36 cellular contexts compared by ENCODE assay signal in genomic region chr11:5937868-5938602, GRCh38. TPM values are rescaled to one million over a fixed set of nuclear protein-coding genes. Genes with fewer than 3 reads are reported as not detected.
DNase-seq lines count a peak whose midpoint lies in the region; ATAC-seq and TF ChIP-seq lines count a peak whose summit lies in the region.
"Had no signal": no experiment of that assay in that cellular context is flagged by ENCODE, and none has a peak within 500 bp of the region (broad histone marks: within the 10 kb centered on the region; RNA-seq: fewer than 3 reads in every experiment).

No MANE protein-coding gene starts in this region.

- no peaks in the 10 kb centered on the region for H3K36me3 Mint-ChIP-seq in chondrocyte (ENCODE audit: low read depth)
- no peaks in the 10 kb centered on the region for H3K36me3 Mint-ChIP-seq in activated T-helper 2 cell treated with anti-CD3 and anti-CD28 coated beads, Interferon-gamma antibody, Interleukin-2, Interleukin-4, amounts not matched to agents 10 μg/mL and 5 μg/mL and 100 μg/mL, durations not matched to agents 14 hours and 24 hours and 36 hours (ENCODE audit: low read depth)
- H3K36me3 Mint-ChIP-seq: activated naive CD4-positive, alpha-beta T cell treated with anti-CD3 and anti-CD28 coated beads, Interleukin-2, amount 10 ng/mL, durations not matched to agents 7 days and 5 days; natural killer cell treated with Interleukin-12 subunit alpha and Interleukin-12 subunit beta and Interleukin-15 and Interleukin-18, amount 100 ng/mL, for 72 hours; stimulated activated naive B cell treated with anti-CD40 and anti-IgM and Interleukin-4, amounts not matched to agents 10 μg/mL and 1 μg/mL and 100 μg/mL, for 72 hours had no signal

- H3K27ac ChIP-seq in coronary artery (no peak overlapping the region), foreskin keratinocyte (no peak overlapping the region), upper lobe of right lung (no peak overlapping the region)
- H3K27ac ChIP-seq: BLaER1 treated with 17β-estradiol and CSF1 and Interleukin-3, amounts not matched to agents 10 nM and 100 nM; breast epithelium; Peyer's patch had no signal

- H3K4me3 ChIP-seq in coronary artery, result no peak overlapping the region
- no peak overlapping the region for H3K4me3 ChIP-seq in upper lobe of right lung
- H3K4me3 ChIP-seq: BLaER1 treated with 17β-estradiol and CSF1 and Interleukin-3, amounts not matched to agents 10 nM and 100 nM; breast epithelium; Peyer's patch had no signal

- intact Hi-C loops in activated T-helper 2 cell treated with anti-CD3 and anti-CD28 coated beads, Interferon-gamma antibody, Interleukin-2, Interleukin-4, amounts not matched to agents 10 μg/mL and 5 μg/mL and 100 μg/mL, durations not matched to agents 14 hours and 24 hours and 36 hours (cut with micrococcal nuclease), result no loop called here
- intact Hi-C loops in upper lobe of right lung (cut with DNase I), result no loop called here

- H3K4me1 Mint-ChIP-seq in chondrocyte (ENCODE audit: low read depth), result no peaks in the 10 kb centered on the region
- H3K4me1 Mint-ChIP-seq in activated T-helper 2 cell treated with anti-CD3 and anti-CD28 coated beads, Interferon-gamma antibody, Interleukin-2, Interleukin-4, amounts not matched to agents 10 μg/mL and 5 μg/mL and 100 μg/mL, durations not matched to agents 14 hours and 24 hours and 36 hours (ENCODE audit: low read depth), result no peaks in the 10 kb centered on the region
- H3K4me1 Mint-ChIP-seq: activated naive CD4-positive, alpha-beta T cell treated with anti-CD3 and anti-CD28 coated beads, Interleukin-2, amount 10 ng/mL, durations not matched to agents 7 days and 5 days; stimulated activated naive B cell treated with anti-CD40 and anti-IgM and Interleukin-4, amounts not matched to agents 10 μg/mL and 1 μg/mL and 100 μg/mL, for 72 hours had no signal

- ATAC-seq in foreskin keratinocyte (no peak), upper lobe of right lung (no peak)
- ATAC-seq: activated CD4-positive, CD25-positive, alpha-beta regulatory T cell treated with anti-CD3 and anti-CD28 coated beads, Interleukin-2, amount 50 U/mL, for 24 hours; left cardiac atrium; natural killer cell treated with Interleukin-12 subunit alpha and Interleukin-12 subunit beta and Interleukin-15 and Interleukin-18, amount 100 ng/mL, for 72 hours; stimulated activated naive B cell treated with anti-CD40 and anti-IgM and Interleukin-4, amounts not matched to agents 10 μg/mL and 1 μg/mL and 100 μg/mL, for 72 hours had no signal

- no peak overlapping the region for H3K4me3 Mint-ChIP-seq in chondrocyte (ENCODE audit: unreplicated experiment)
- H3K4me3 Mint-ChIP-seq in activated T-helper 2 cell treated with anti-CD3 and anti-CD28 coated beads, Interferon-gamma antibody, Interleukin-2, Interleukin-4, amounts not matched to agents 10 μg/mL and 5 μg/mL and 100 μg/mL, durations not matched to agents 14 hours and 24 hours and 36 hours (ENCODE audit: low read depth), result no peak overlapping the region
- H3K4me3 Mint-ChIP-seq: activated naive CD4-positive, alpha-beta T cell treated with anti-CD3 and anti-CD28 coated beads, Interleukin-2, amount 10 ng/mL, durations not matched to agents 7 days and 5 days; natural killer cell treated with Interleukin-12 subunit alpha and Interleukin-12 subunit beta and Interleukin-15 and Interleukin-18, amount 100 ng/mL, for 72 hours; stimulated activated naive B cell treated with anti-CD40 and anti-IgM and Interleukin-4, amounts not matched to agents 10 μg/mL and 1 μg/mL and 100 μg/mL, for 72 hours had no signal

- no peaks in the 10 kb centered on the region for H3K4me1 ChIP-seq in foreskin keratinocyte
- no peaks in the 10 kb centered on the region for H3K4me1 ChIP-seq in upper lobe of right lung
- H3K4me1 ChIP-seq: BLaER1 treated with 17β-estradiol and CSF1 and Interleukin-3, amounts not matched to agents 10 nM and 100 nM; breast epithelium; Peyer's patch had no signal

- H3K27me3 Mint-ChIP-seq in chondrocyte (ENCODE audit: low read depth), result peaks cover 2% of the 10 kb centered on the region
- peaks cover 1% of the 10 kb centered on the region for H3K27me3 Mint-ChIP-seq in activated T-helper 2 cell treated with anti-CD3 and anti-CD28 coated beads, Interferon-gamma antibody, Interleukin-2, Interleukin-4, amounts not matched to agents 10 μg/mL and 5 μg/mL and 100 μg/mL, durations not matched to agents 14 hours and 24 hours and 36 hours (ENCODE audit: low read depth)

- no peak overlapping the region for H3K27ac Mint-ChIP-seq in chondrocyte (ENCODE audit: unreplicated experiment)
- no peak overlapping the region for H3K27ac Mint-ChIP-seq in activated T-helper 2 cell treated with anti-CD3 and anti-CD28 coated beads, Interferon-gamma antibody, Interleukin-2, Interleukin-4, amounts not matched to agents 10 μg/mL and 5 μg/mL and 100 μg/mL, durations not matched to agents 14 hours and 24 hours and 36 hours
- H3K27ac Mint-ChIP-seq: activated naive CD4-positive, alpha-beta T cell treated with anti-CD3 and anti-CD28 coated beads, Interleukin-2, amount 10 ng/mL, durations not matched to agents 7 days and 5 days; natural killer cell treated with Interleukin-12 subunit alpha and Interleukin-12 subunit beta and Interleukin-15 and Interleukin-18, amount 100 ng/mL, for 72 hours; stimulated activated naive B cell treated with anti-CD40 and anti-IgM and Interleukin-4, amounts not matched to agents 10 μg/mL and 1 μg/mL and 100 μg/mL, for 72 hours had no signal

- DNase-seq in DMS53 (lab: John Stamatoyannopoulos, UW) (peak; percentile 97), ELF-1 (ENCODE audit: low read depth, low spot score) (peak; percentile 67), NCI-H1930 (lab: John Stamatoyannopoulos, UW) (peak; percentile 26 to 47), chondrocyte (ENCODE audit: low spot score) (peak; percentile 65), coronary artery (ENCODE audit: low spot score) (no peak), foreskin keratinocyte (no peak), upper lobe of right lung (no peak)
- DNase-seq in activated T-helper 2 cell treated with anti-CD3 and anti-CD28 coated beads, Interferon-gamma antibody, Interleukin-2, Interleukin-4, amounts not matched to agents 10 μg/mL and 5 μg/mL and 100 μg/mL, durations not matched to agents 14 hours and 24 hours and 36 hours (ENCODE audit: low spot score), result no peak
- DNase-seq: activated CD4-positive, alpha-beta T cell treated with anti-CD3 and anti-CD28 coated beads, Interleukin-2, amount 50 U/mL, for 48 hours; activated naive CD4-positive, alpha-beta T cell treated with anti-CD3 and anti-CD28 coated beads, Interleukin-2, amount 10 ng/mL, durations not matched to agents 7 days and 5 days; amniotic stem cell; COR-L47; DMS79; effector CD4-positive, alpha-beta T cell; GF-D8; GOT3; left cardiac atrium; NCI-H1694; NCI-H2171 treated with DMSO at 0.1 percent for 48 hours; NCI-H526 treated with DMSO at 0.1 percent for 48 hours; Peyer's patch; retina; SIG-M5; small intestine; stimulated activated naive B cell treated with anti-CD40 and anti-IgM and Interleukin-4, amounts not matched to agents 10 μg/mL and 1 μg/mL and 100 μg/mL, for 72 hours; substantia nigra had no signal

- no peaks in the 10 kb centered on the region for H3K36me3 ChIP-seq in upper lobe of right lung
- H3K36me3 ChIP-seq: BLaER1 treated with 17β-estradiol and CSF1 and Interleukin-3, amounts not matched to agents 10 nM and 100 nM; breast epithelium; Peyer's patch had no signal

- peaks cover 38% of the 10 kb centered on the region for H3K9me3 Mint-ChIP-seq in chondrocyte (ENCODE audit: low read depth)
- peaks cover 6% of the 10 kb centered on the region for H3K9me3 Mint-ChIP-seq in activated T-helper 2 cell treated with anti-CD3 and anti-CD28 coated beads, Interferon-gamma antibody, Interleukin-2, Interleukin-4, amounts not matched to agents 10 μg/mL and 5 μg/mL and 100 μg/mL, durations not matched to agents 14 hours and 24 hours and 36 hours
- H3K9me3 Mint-ChIP-seq: natural killer cell treated with Interleukin-12 subunit alpha and Interleukin-12 subunit beta and Interleukin-15 and Interleukin-18, amount 100 ng/mL, for 72 hours had no signal

- H3K9me3 ChIP-seq in upper lobe of right lung, result no peaks in the 10 kb centered on the region
- H3K9me3 ChIP-seq: Peyer's patch had no signal

- H3K27me3 ChIP-seq in foreskin keratinocyte (no peaks in the 10 kb centered on the region), upper lobe of right lung (no peaks in the 10 kb centered on the region)
- H3K27me3 ChIP-seq: BLaER1 treated with 17β-estradiol and CSF1 and Interleukin-3, amounts not matched to agents 10 nM and 100 nM; breast epithelium; Peyer's patch had no signal

- TF ChIP-seq CTCF in chondrocyte (IDR thresholded peaks at IDR 0.05) (no peak), coronary artery (IDR thresholded peaks at IDR 0.05) (no peak), foreskin keratinocyte (conservative IDR thresholded peaks at IDR 0.05) (no peak), upper lobe of right lung (IDR thresholded peaks at IDR 0.05) (no peak)

RNA-seq across cellular contexts. Expression of gene OR56A3, which starts 4.0 kb away (rescaled TPM):
- total RNA-seq in chondrocyte, result not detected in 3 replicates
- not detected in 2 replicates for total RNA-seq in activated T-helper 2 cell treated with anti-CD3 and anti-CD28 coated beads, Interferon-gamma antibody, Interleukin-2, Interleukin-4, amounts not matched to agents 10 μg/mL and 5 μg/mL and 100 μg/mL, durations not matched to agents 14 hours and 24 hours and 36 hours
- total RNA-seq in foreskin keratinocyte, result not detected in 2 replicates
- polyA plus RNA-seq in foreskin keratinocyte, result not detected in 2 replicates
- total RNA-seq in upper lobe of right lung, result not detected
- total RNA-seq: breast epithelium; HT1080; left cardiac atrium; lung microvascular endothelial cell; mucosa of gallbladder; natural killer cell treated with Interleukin-12 subunit alpha and Interleukin-12 subunit beta and Interleukin-15 and Interleukin-18, amount 100 ng/mL, for 72 hours; omental fat pad; Peyer's patch; T-helper 2 cell treated with Interferon-gamma antibody and Interleukin-4, amounts not matched to agents 100 ng/mL and 5 ng/mL, for 36 hours; ureter had no signal
- polyA plus RNA-seq: small intestine had no signal

RNA-seq across cellular contexts. Expression of gene OR56A5, which starts 30.3 kb away (rescaled TPM):
- total RNA-seq in chondrocyte (not detected in 3 replicates), foreskin keratinocyte (not detected in 2 replicates), upper lobe of right lung (not detected)
- not detected in 2 replicates for total RNA-seq in activated T-helper 2 cell treated with anti-CD3 and anti-CD28 coated beads, Interferon-gamma antibody, Interleukin-2, Interleukin-4, amounts not matched to agents 10 μg/mL and 5 μg/mL and 100 μg/mL, durations not matched to agents 14 hours and 24 hours and 36 hours
- polyA plus RNA-seq in foreskin keratinocyte, result not detected in 2 replicates
- total RNA-seq: breast epithelium; HT1080; left cardiac atrium; lung microvascular endothelial cell; mucosa of gallbladder; natural killer cell treated with Interleukin-12 subunit alpha and Interleukin-12 subunit beta and Interleukin-15 and Interleukin-18, amount 100 ng/mL, for 72 hours; omental fat pad; Peyer's patch; T-helper 2 cell treated with Interferon-gamma antibody and Interleukin-4, amounts not matched to agents 100 ng/mL and 5 ng/mL, for 36 hours; ureter had no signal
- polyA plus RNA-seq: small intestine had no signal

RNA-seq across cellular contexts. Expression of gene OR52E5, which starts 45.0 kb away (rescaled TPM):
- not detected in 3 replicates for total RNA-seq in chondrocyte
- total RNA-seq in activated T-helper 2 cell treated with anti-CD3 and anti-CD28 coated beads, Interferon-gamma antibody, Interleukin-2, Interleukin-4, amounts not matched to agents 10 μg/mL and 5 μg/mL and 100 μg/mL, durations not matched to agents 14 hours and 24 hours and 36 hours, result not detected in 2 replicates
- not detected in 2 replicates for total RNA-seq in foreskin keratinocyte
- polyA plus RNA-seq in foreskin keratinocyte, result not detected in 2 replicates
- not detected for total RNA-seq in upper lobe of right lung
- total RNA-seq: breast epithelium; HT1080; left cardiac atrium; lung microvascular endothelial cell; mucosa of gallbladder; natural killer cell treated with Interleukin-12 subunit alpha and Interleukin-12 subunit beta and Interleukin-15 and Interleukin-18, amount 100 ng/mL, for 72 hours; omental fat pad; Peyer's patch; T-helper 2 cell treated with Interferon-gamma antibody and Interleukin-4, amounts not matched to agents 100 ng/mL and 5 ng/mL, for 36 hours; ureter had no signal
- polyA plus RNA-seq: small intestine had no signal

RNA-seq across cellular contexts. Expression of gene OR52L1, which starts 48.8 kb away (rescaled TPM):
- not detected in 3 replicates for total RNA-seq in chondrocyte
- total RNA-seq in activated T-helper 2 cell treated with anti-CD3 and anti-CD28 coated beads, Interferon-gamma antibody, Interleukin-2, Interleukin-4, amounts not matched to agents 10 μg/mL and 5 μg/mL and 100 μg/mL, durations not matched to agents 14 hours and 24 hours and 36 hours, result not detected in 2 replicates
- total RNA-seq in foreskin keratinocyte, result not detected in 2 replicates
- polyA plus RNA-seq in foreskin keratinocyte, result not detected in 2 replicates
- not detected for total RNA-seq in upper lobe of right lung
- total RNA-seq: breast epithelium; HT1080; left cardiac atrium; lung microvascular endothelial cell; mucosa of gallbladder; natural killer cell treated with Interleukin-12 subunit alpha and Interleukin-12 subunit beta and Interleukin-15 and Interleukin-18, amount 100 ng/mL, for 72 hours; omental fat pad; Peyer's patch; T-helper 2 cell treated with Interferon-gamma antibody and Interleukin-4, amounts not matched to agents 100 ng/mL and 5 ng/mL, for 36 hours; ureter had no signal
- polyA plus RNA-seq: small intestine had no signal

RNA-seq across cellular contexts. Expression of gene OR52E4, which starts 57.6 kb away (rescaled TPM):
- total RNA-seq in chondrocyte (not detected in 3 replicates), foreskin keratinocyte (not detected in 2 replicates), upper lobe of right lung (not detected)
- not detected in 2 replicates for total RNA-seq in activated T-helper 2 cell treated with anti-CD3 and anti-CD28 coated beads, Interferon-gamma antibody, Interleukin-2, Interleukin-4, amounts not matched to agents 10 μg/mL and 5 μg/mL and 100 μg/mL, durations not matched to agents 14 hours and 24 hours and 36 hours
- polyA plus RNA-seq in foreskin keratinocyte, result not detected in 2 replicates
- total RNA-seq: breast epithelium; HT1080; left cardiac atrium; lung microvascular endothelial cell; mucosa of gallbladder; natural killer cell treated with Interleukin-12 subunit alpha and Interleukin-12 subunit beta and Interleukin-15 and Interleukin-18, amount 100 ng/mL, for 72 hours; omental fat pad; Peyer's patch; T-helper 2 cell treated with Interferon-gamma antibody and Interleukin-4, amounts not matched to agents 100 ng/mL and 5 ng/mL, for 36 hours; ureter had no signal
- polyA plus RNA-seq: small intestine had no signal

Comparison
In these comparisons a context has a peak if more than half of its experiments do, and no peak if none do; other contexts are left out.
1. DNase-seq: peak in DMS53 (single experiment), ELF-1 (single experiment), NCI-H1930 (2 of 2) and chondrocyte (single experiment); none in coronary artery (single experiment), activated T-helper 2 cell treated with anti-CD3 and anti-CD28 coated beads, Interferon-gamma antibody, Interleukin-2, Interleukin-4, amounts not matched to agents 10 μg/mL and 5 μg/mL and 100 μg/mL, durations not matched to agents 14 hours and 24 hours and 36 hours (single experiment), foreskin keratinocyte (0 of 2) and upper lobe of right lung (single experiment).